ENCODE assay signal across 37 cellular contexts in the genomic region with DNA sequence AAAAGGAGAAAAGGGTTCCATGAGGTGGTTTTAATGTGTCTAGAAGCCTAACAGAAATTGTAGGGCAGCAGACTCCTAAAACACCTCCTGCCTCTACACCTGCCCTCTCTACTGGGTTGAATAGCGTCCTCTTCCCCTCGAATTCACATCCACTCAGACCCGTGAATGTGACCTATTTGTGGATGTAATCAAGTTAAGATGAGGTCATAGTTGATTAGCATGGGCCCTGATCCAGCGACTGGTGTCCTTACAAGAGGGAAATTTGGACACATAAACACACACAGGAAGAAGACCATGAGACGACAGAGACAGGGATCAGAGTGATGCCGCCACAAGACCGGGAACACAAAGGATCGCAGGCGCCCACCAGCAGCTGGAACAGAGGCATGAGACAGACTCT. TPM values are rescaled to one million over a fixed set of nuclear protein-coding genes. Genes with fewer than 3 reads are reported as not detected.
"Had no signal": no experiment of that assay in that cellular context is flagged by ENCODE, and none has a peak within 500 bp of the region (broad histone marks: within the 10 kb centered on the region; RNA-seq: fewer than 3 reads in every experiment).

No MANE protein-coding gene starts in this region.

- H3K9me3 ChIP-seq: adrenal gland, ascending aorta, breast epithelium, colonic mucosa, esophagus squamous epithelium, heart right ventricle had no signal

- H3K27me3 ChIP-seq: ascending aorta, cardiac muscle cell, colonic mucosa had no signal

- DNase-seq: activated CD4-positive, alpha-beta memory T cell treated with anti-CD3 and anti-CD28 coated beads for 36 hours; activated CD4-positive, alpha-beta T cell treated with anti-CD3 and anti-CD28 coated beads for 36 hours; activated CD4-positive, alpha-beta T cell treated with anti-CD3 and anti-CD28 coated beads, Interleukin-2, amount 10 ng/mL, durations not matched to agents 24 days and 14 days; activated CD4-positive, CD25-positive, alpha-beta regulatory T cell; activated CD4-positive, CD25-positive, alpha-beta regulatory T cell treated with anti-CD3 and anti-CD28 coated beads, Interleukin-2, amount 50 U/mL, for 72 hours; activated CD8-positive, alpha-beta memory T cell treated with anti-CD3 and anti-CD28 coated beads, Interleukin-2, amount 10 ng/mL, durations not matched to agents 7 days and 5 days; activated CD8-positive, alpha-beta memory T cell treated with anti-CD3 and anti-CD28 coated beads, Interleukin-2, amount 50 U/mL, for 4 hours; activated CD8-positive, alpha-beta T cell treated with anti-CD3 and anti-CD28 coated beads, Interleukin-2, amount 10 ng/mL, durations not matched to agents 7 days and 5 days; activated effector memory CD4-positive, alpha-beta T cell treated with anti-CD3 and anti-CD28 coated beads, Interleukin-2, amount 50 U/mL, for 16 hours; activated naive CD4-positive, alpha-beta T cell treated with anti-CD3 and anti-CD28 coated beads for 36 hours; activated naive CD8-positive, alpha-beta T cell treated with anti-CD3 and anti-CD28 coated beads for 36 hours; activated naive CD8-positive, alpha-beta T cell treated with anti-CD3 and anti-CD28 coated beads, Interleukin-2, amount 50 U/mL, for 24 hours; activated T-cell treated with anti-CD3 and anti-CD28 coated beads, Interleukin-2, amount 50 U/mL, for 1 hour; activated T-cell treated with anti-CD3 and anti-CD28 coated beads, Interleukin-2, amount 50 U/mL, for 48 hours; adrenal gland; central memory CD4-positive, alpha-beta T cell; cerebellar nuclear complex; colonic mucosa; effector CD8-positive, alpha-beta T cell; esophagus squamous epithelium; foreskin melanocyte; heart right ventricle; T-helper 2 cell had no signal

- H3K36me3 ChIP-seq: adrenal gland, ascending aorta, breast epithelium, cardiac muscle cell, colonic mucosa, esophagus squamous epithelium, gastroesophageal sphincter had no signal

- H3K27ac ChIP-seq: adrenal gland, ascending aorta, breast epithelium, cardiac muscle cell, colonic mucosa, epithelial cell of prostate, esophagus squamous epithelium, gastroesophageal sphincter, heart right ventricle had no signal

- FAIRE-seq: endometrium, endothelial cell of umbilical vein had no signal

- ATAC-seq: activated CD4-positive, alpha-beta T cell treated with anti-CD3 and anti-CD28 coated beads for 36 hours; activated CD8-positive, alpha-beta memory T cell treated with anti-CD3 and anti-CD28 coated beads, Interleukin-2, amount 10 ng/mL, durations not matched to agents 7 days and 5 days; activated CD8-positive, alpha-beta T cell treated with anti-CD3 and anti-CD28 coated beads, Interleukin-2, amount 10 ng/mL, durations not matched to agents 7 days and 5 days; activated naive CD8-positive, alpha-beta T cell treated with anti-CD3 and anti-CD28 coated beads, Interleukin-2, amount 50 U/mL, for 24 hours; gastroesophageal sphincter; heart right ventricle had no signal

- H3K4me1 ChIP-seq: adrenal gland, ascending aorta, breast epithelium, colonic mucosa, esophagus squamous epithelium, gastroesophageal sphincter had no signal

- H3K4me3 ChIP-seq: adrenal gland, ascending aorta, breast epithelium, cardiac muscle cell, colonic mucosa, esophagus squamous epithelium, gastroesophageal sphincter, heart right ventricle had no signal

RNA-seq across cellular contexts. Expression of a gene that starts 13.5 kb away (rescaled TPM):
- total RNA-seq: activated CD4-positive, alpha-beta memory T cell treated with anti-CD3 and anti-CD28 coated beads for 36 hours; activated CD4-positive, alpha-beta T cell treated with anti-CD3 and anti-CD28 coated beads for 36 hours; activated CD4-positive, alpha-beta T cell treated with anti-CD3 and anti-CD28 coated beads, Interleukin-2, amount 10 ng/mL, durations not matched to agents 24 days and 14 days; activated CD8-positive, alpha-beta memory T cell treated with anti-CD3 and anti-CD28 coated beads for 36 hours; activated CD8-positive, alpha-beta memory T cell treated with anti-CD3 and anti-CD28 coated beads, Interleukin-2, amount 10 ng/mL, durations not matched to agents 7 days and 5 days; activated CD8-positive, alpha-beta T cell treated with anti-CD3 and anti-CD28 coated beads, Interleukin-2, amount 10 ng/mL, durations not matched to agents 7 days and 5 days; activated naive CD4-positive, alpha-beta T cell treated with anti-CD3 and anti-CD28 coated beads for 36 hours; activated naive CD8-positive, alpha-beta T cell treated with anti-CD3 and anti-CD28 coated beads for 36 hours; activated T-helper 1 cell treated with anti-CD3 and anti-CD28 coated beads, Interleukin-12 subunit alpha, Interleukin-12 subunit beta, Interleukin-2, Interleukin-4 antibody, amounts not matched to agents 30 ng/mL and 10 ng/mL and 1 ng/mL, durations not matched to agents 14 hours and 24 hours and 36 hours; activated T-helper 2 cell treated with anti-CD3 and anti-CD28 coated beads, Interferon-gamma antibody, Interleukin-2, Interleukin-4, amounts not matched to agents 10 μg/mL and 5 μg/mL and 100 μg/mL, durations not matched to agents 14 hours and 24 hours and 36 hours; ascending aorta; cardiac muscle cell; dermis microvascular lymphatic vessel endothelial cell; endothelial cell of umbilical vein; fibroblast of lung; fibroblast of villous mesenchyme; glomerular endothelial cell had no signal
- polyA plus RNA-seq: cardiac muscle cell, endothelial cell of umbilical vein, fibroblast of lung had no signal

RNA-seq across cellular contexts. Expression of a gene that starts 37.8 kb away (rescaled TPM):
- total RNA-seq: endothelial cell of umbilical vein, fibroblast of villous mesenchyme, glomerular endothelial cell had no signal
